22 cellular contexts compared by ENCODE assay signal in the genomic region with DNA sequence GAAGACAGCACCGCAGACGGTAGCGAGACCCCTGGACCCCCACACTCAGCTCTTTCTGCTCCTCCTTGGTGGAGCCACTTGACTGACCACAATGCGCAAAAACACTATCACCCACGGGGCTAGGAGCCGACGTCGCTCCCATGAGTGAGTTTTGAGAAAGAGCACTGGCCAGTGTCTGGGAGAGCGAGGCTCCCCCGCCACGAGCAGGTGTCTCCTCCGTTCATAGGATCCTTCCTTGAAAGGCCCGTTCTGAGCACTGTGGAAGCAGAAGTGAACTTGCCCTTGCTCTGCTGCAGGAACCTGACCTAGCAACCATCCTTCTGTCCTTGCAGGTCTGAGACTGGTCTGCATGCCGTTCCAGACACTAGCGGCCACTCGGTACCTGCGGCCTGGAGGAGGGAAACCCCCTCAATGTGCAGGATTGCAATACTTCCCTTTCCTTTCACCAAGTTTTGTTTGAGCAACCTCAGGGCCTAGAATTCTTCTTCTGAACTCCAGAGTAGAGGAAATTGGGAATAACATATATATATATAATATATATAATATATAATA.
"Had no signal": no experiment of that assay in that cellular context is flagged by ENCODE, and none has a peak within 500 bp of the region (broad histone marks: within the 10 kb centered on the region; RNA-seq: fewer than 3 reads in every experiment).

No MANE protein-coding gene starts in this region.

- H3K4me3 ChIP-seq: left lung, lung, prostate gland, thyroid gland had no signal

- H3K4me3 Mint-ChIP-seq: activated CD4-positive, alpha-beta T cell treated with anti-CD3 and anti-CD28 coated beads, Interleukin-2, amount 10 ng/mL, durations not matched to agents 7 days and 5 days; activated CD8-positive, alpha-beta memory T cell treated with anti-CD3 and anti-CD28 coated beads, Interleukin-2, amount 10 ng/mL, durations not matched to agents 7 days and 5 days; activated CD8-positive, alpha-beta T cell treated with anti-CD3 and anti-CD28 coated beads for 36 hours; activated naive CD4-positive, alpha-beta T cell treated with anti-CD3 and anti-CD28 coated beads, Interleukin-2, amount 50 U/mL, for 24 hours; naive B cell; neural crest cell had no signal

- H3K36me3 Mint-ChIP-seq: activated CD8-positive, alpha-beta memory T cell treated with anti-CD3 and anti-CD28 coated beads, Interleukin-2, amount 10 ng/mL, durations not matched to agents 7 days and 5 days; activated naive CD4-positive, alpha-beta T cell treated with anti-CD3 and anti-CD28 coated beads, Interleukin-2, amount 50 U/mL, for 24 hours; brain; naive B cell had no signal

- H3K4me1 ChIP-seq: foreskin keratinocyte, prostate gland had no signal

- H3K27ac ChIP-seq: foreskin keratinocyte, left lung, prostate gland, thyroid gland, VCaP had no signal

- DNase-seq: activated CD4-positive, alpha-beta T cell treated with anti-CD3 and anti-CD28 coated beads, Interleukin-2, amount 10 ng/mL, durations not matched to agents 7 days and 5 days; activated CD4-positive, CD25-positive, alpha-beta regulatory T cell treated with anti-CD3 and anti-CD28 coated beads, Interleukin-2, amount 50 U/mL, for 72 hours; activated CD8-positive, alpha-beta memory T cell treated with anti-CD3 and anti-CD28 coated beads, Interleukin-2, amount 10 ng/mL, durations not matched to agents 7 days and 5 days; activated CD8-positive, alpha-beta T cell treated with anti-CD3 and anti-CD28 coated beads for 36 hours; activated gamma-delta T cell; activated T-cell treated with anti-CD3 and anti-CD28 coated beads for 4 hours; aorta; effector memory CD4-positive, alpha-beta T cell; foreskin keratinocyte; kidney glomerular epithelial cell; left lung; naive B cell; stimulated activated CD4-positive, alpha-beta T cell treated with anti-CD3 and anti-CD28 coated beads, Interleukin-12 subunit alpha, Interleukin-12 subunit beta, amount 100 ng/mL, for 4 hours; stimulated activated CD4-positive, alpha-beta T cell treated with anti-CD3 and anti-CD28 coated beads, Interleukin-4, amount 100 ng/mL, for 4 hours; stimulated activated naive CD8-positive, alpha-beta T cell treated with anti-CD3 and anti-CD28 coated beads, Interleukin-15, Interleukin-2, amounts not matched to agents 100 U/mL and 50 U/mL, for 24 hours; thyroid gland had no signal

- H3K9me3 ChIP-seq: left lung, prostate gland, thyroid gland had no signal

- H3K9me3 Mint-ChIP-seq: activated CD4-positive, alpha-beta T cell treated with anti-CD3 and anti-CD28 coated beads, Interleukin-2, amount 10 ng/mL, durations not matched to agents 7 days and 5 days; activated CD8-positive, alpha-beta T cell treated with anti-CD3 and anti-CD28 coated beads for 36 hours; activated naive CD4-positive, alpha-beta T cell treated with anti-CD3 and anti-CD28 coated beads, Interleukin-2, amount 50 U/mL, for 24 hours; naive B cell; neural crest cell had no signal

- H3K4me1 Mint-ChIP-seq: activated CD4-positive, alpha-beta T cell treated with anti-CD3 and anti-CD28 coated beads, Interleukin-2, amount 10 ng/mL, durations not matched to agents 7 days and 5 days; activated CD8-positive, alpha-beta memory T cell treated with anti-CD3 and anti-CD28 coated beads, Interleukin-2, amount 10 ng/mL, durations not matched to agents 7 days and 5 days; activated naive CD4-positive, alpha-beta T cell treated with anti-CD3 and anti-CD28 coated beads, Interleukin-2, amount 50 U/mL, for 24 hours; naive B cell had no signal

- H3K27me3 ChIP-seq: foreskin keratinocyte, left lung, thyroid gland had no signal

- ATAC-seq: activated CD8-positive, alpha-beta memory T cell treated with anti-CD3 and anti-CD28 coated beads, Interleukin-2, amount 10 ng/mL, durations not matched to agents 7 days and 5 days; activated CD8-positive, alpha-beta T cell treated with anti-CD3 and anti-CD28 coated beads for 36 hours; foreskin keratinocyte; left lung; stimulated activated naive CD8-positive, alpha-beta T cell treated with anti-CD3 and anti-CD28 coated beads, Interleukin-15, Interleukin-2, amounts not matched to agents 100 U/mL and 50 U/mL, for 24 hours had no signal

- H3K27ac Mint-ChIP-seq: activated CD4-positive, alpha-beta T cell treated with anti-CD3 and anti-CD28 coated beads, Interleukin-2, amount 10 ng/mL, durations not matched to agents 7 days and 5 days; activated CD8-positive, alpha-beta memory T cell treated with anti-CD3 and anti-CD28 coated beads, Interleukin-2, amount 10 ng/mL, durations not matched to agents 7 days and 5 days; activated CD8-positive, alpha-beta T cell treated with anti-CD3 and anti-CD28 coated beads for 36 hours; activated naive CD4-positive, alpha-beta T cell treated with anti-CD3 and anti-CD28 coated beads, Interleukin-2, amount 50 U/mL, for 24 hours had no signal

- H3K36me3 ChIP-seq: left lung, prostate gland, thyroid gland had no signal
